In the genomic region with DNA sequence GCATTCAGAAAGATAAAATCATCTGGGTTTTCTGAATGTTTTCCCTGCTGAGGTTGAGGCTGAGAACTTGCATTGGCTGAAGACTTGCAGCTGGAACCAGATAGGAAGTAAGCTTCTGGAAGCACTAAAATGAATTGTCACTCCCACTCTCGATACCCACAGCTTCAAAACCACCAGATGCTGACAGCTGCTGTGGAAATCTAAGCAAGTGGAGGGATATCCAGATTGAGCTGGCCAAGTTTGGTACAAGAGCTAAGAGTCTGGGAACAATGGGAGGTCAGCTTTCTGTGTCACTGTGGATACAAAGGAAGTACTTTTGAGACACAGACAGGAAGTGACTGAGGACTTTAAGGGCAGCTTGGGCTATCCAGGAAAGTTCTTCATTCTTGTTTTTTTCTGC, we compare ENCODE assay signal across 1 cellular context.
TF ChIP-seq lines count a peak whose summit lies in the region.

No MANE protein-coding gene starts in this region.

TF ChIP-seq in K562, 482 proteins besides CTCF, POLR2A, EP300 and RAD21 (continued from another document):
- TF ChIP-seq YY1 (IDR thresholded peaks at IDR 0.05; ENCODE audit: borderline replicate concordance in 1 of 3, control insufficient read depth in 1 of 3, extremely low read depth in 1 of 3, insufficient read depth in 3 of 3, insufficient read length in 1 of 3, insufficient replicate concordance in 2 of 3, low read depth in 1 of 3, low read length in 2 of 3) (no peak), NR2C2 (CRISPR knock-in tag; IDR thresholded peaks at IDR 0.05) (no peak), NR2C2 (tag; IDR thresholded peaks at IDR 0.05) (peak; percentile 53; the same call in 1 of the 2 replicates), RB1 (IDR thresholded peaks at IDR 0.05; ENCODE audit: low read depth) (no peak), ZNF740 (CRISPR knock-in tag; IDR thresholded peaks at IDR 0.05) (no peak), ZNF740 (tag; IDR thresholded peaks at IDR 0.05) (peak in 1 of 2 experiments; percentile 29; a peak in 1 of 4 replicates), BCLAF1 (IDR thresholded peaks at IDR 0.05; ENCODE audit: borderline replicate concordance in 1 of 2, control insufficient read depth in 1 of 2, low read depth in 2 of 2, low read length in 1 of 2) (no peak), NBN (IDR thresholded peaks at IDR 0.05; ENCODE audit: low read depth) (no peak), MEIS2 (IDR thresholded peaks at IDR 0.05; ENCODE audit: partially characterized antibody) (no peak), ZNF444 (CRISPR knock-in tag; IDR thresholded peaks at IDR 0.05) (no peak), NR2C1 (IDR thresholded peaks at IDR 0.05) (no peak), NR2C1 (tag; IDR thresholded peaks at IDR 0.05) (0 out of 2 replicates have a peak, but pooled peaks have one; percentile 11)
- TF ChIP-seq, protein P1, sequence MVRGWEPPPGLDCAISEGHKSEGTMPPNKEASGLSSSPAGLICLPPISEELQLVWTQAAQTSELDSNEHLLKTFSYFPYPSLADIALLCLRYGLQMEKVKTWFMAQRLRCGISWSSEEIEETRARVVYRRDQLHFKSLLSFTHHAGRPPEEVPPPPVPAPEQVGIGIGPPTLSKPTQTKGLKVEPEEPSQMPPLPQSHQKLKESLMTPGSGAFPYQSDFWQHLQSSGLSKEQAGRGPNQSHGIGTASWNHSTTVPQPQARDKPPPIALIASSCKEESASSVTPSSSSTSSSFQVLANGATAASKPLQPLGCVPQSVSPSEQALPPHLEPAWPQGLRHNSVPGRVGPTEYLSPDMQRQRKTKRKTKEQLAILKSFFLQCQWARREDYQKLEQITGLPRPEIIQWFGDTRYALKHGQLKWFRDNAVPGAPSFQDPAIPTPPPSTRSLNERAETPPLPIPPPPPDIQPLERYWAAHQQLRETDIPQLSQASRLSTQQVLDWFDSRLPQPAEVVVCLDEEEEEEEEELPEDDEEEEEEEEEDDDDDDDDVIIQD (CRISPR knock-in tag; IDR thresholded peaks at IDR 0.05) = no peak
- TF ChIP-seq, protein P2, sequence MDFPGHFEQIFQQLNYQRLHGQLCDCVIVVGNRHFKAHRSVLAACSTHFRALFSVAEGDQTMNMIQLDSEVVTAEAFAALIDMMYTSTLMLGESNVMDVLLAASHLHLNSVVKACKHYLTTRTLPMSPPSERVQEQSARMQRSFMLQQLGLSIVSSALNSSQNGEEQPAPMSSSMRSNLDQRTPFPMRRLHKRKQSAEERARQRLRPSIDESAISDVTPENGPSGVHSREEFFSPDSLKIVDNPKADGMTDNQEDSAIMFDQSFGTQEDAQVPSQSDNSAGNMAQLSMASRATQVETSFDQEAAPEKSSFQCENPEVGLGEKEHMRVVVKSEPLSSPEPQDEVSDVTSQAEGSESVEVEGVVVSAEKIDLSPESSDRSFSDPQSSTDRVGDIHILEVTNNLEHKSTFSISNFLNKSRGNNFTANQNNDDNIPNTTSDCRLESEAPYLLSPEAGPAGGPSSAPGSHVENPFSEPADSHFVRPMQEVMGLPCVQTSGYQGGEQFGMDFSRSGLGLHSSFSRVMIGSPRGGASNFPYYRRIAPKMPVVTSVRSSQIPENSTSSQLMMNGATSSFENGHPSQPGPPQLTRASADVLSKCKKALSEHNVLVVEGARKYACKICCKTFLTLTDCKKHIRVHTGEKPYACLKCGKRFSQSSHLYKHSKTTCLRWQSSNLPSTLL (IDR thresholded peaks at IDR 0.05) = no peak
TF ChIP-seq in K562: peak in this region for 5.
